ENCODE assay signal across 17 cellular contexts in genomic region chr7:105196473-105196872, GRCh38.
"Had no signal": no experiment of that assay in that cellular context is flagged by ENCODE, and none has a peak within 500 bp of the region (broad histone marks: within the 10 kb centered on the region; RNA-seq: fewer than 3 reads in every experiment).

No MANE protein-coding gene starts in this region.

- H3K27ac ChIP-seq: ascending aorta, epithelial cell of prostate, lower lobe of right lung, tibial nerve, vagina, WERI-Rb-1 had no signal

- H3K36me3 ChIP-seq: vagina, WERI-Rb-1 had no signal

- H3K4me3 Mint-ChIP-seq: activated naive CD4-positive, alpha-beta T cell treated with anti-CD3 and anti-CD28 coated beads, Interleukin-2, amount 50 U/mL, for 24 hours; activated T-cell treated with anti-CD3 and anti-CD28 coated beads, Interleukin-2, amount 50 U/mL, for 72 hours; endodermal cell; natural killer cell treated with Interleukin-12 subunit alpha and Interleukin-12 subunit beta and Interleukin-15 and Interleukin-18, amount 100 ng/mL, for 72 hours had no signal

- H3K27me3 Mint-ChIP-seq: activated naive CD4-positive, alpha-beta T cell treated with anti-CD3 and anti-CD28 coated beads, Interleukin-2, amount 50 U/mL, for 24 hours; natural killer cell treated with Interleukin-12 subunit alpha and Interleukin-12 subunit beta and Interleukin-15 and Interleukin-18, amount 100 ng/mL, for 72 hours had no signal

- H3K4me1 ChIP-seq: ascending aorta, lower lobe of right lung had no signal

- ATAC-seq: activated T-cell treated with anti-CD3 and anti-CD28 coated beads, Interleukin-2, amount 50 U/mL, for 72 hours; lower lobe of right lung; natural killer cell treated with Interleukin-12 subunit alpha and Interleukin-12 subunit beta and Interleukin-15 and Interleukin-18, amount 100 ng/mL, for 72 hours; stimulated activated naive CD8-positive, alpha-beta T cell treated with anti-CD3 and anti-CD28 coated beads, Interleukin-15, Interleukin-2, amounts not matched to agents 100 U/mL and 50 U/mL, for 24 hours had no signal

- FAIRE-seq: colon had no signal

- H3K4me3 ChIP-seq: ascending aorta, dorsolateral prefrontal cortex, lower lobe of right lung, tibial nerve, vagina had no signal

- H3K27me3 ChIP-seq: ascending aorta, dorsolateral prefrontal cortex, tibial nerve, vagina had no signal

- H3K9me3 ChIP-seq: ascending aorta, lower lobe of right lung, tibial nerve, vagina had no signal

- H3K9me3 Mint-ChIP-seq: activated naive CD4-positive, alpha-beta T cell treated with anti-CD3 and anti-CD28 coated beads, Interleukin-2, amount 50 U/mL, for 24 hours; activated T-cell treated with anti-CD3 and anti-CD28 coated beads, Interleukin-2, amount 50 U/mL, for 72 hours; endodermal cell; natural killer cell treated with Interleukin-12 subunit alpha and Interleukin-12 subunit beta and Interleukin-15 and Interleukin-18, amount 100 ng/mL, for 72 hours had no signal

- DNase-seq: activated CD4-positive, alpha-beta T cell treated with anti-CD3 and anti-CD28 coated beads, Interleukin-2, amount 50 U/mL, for 4 hours; activated effector memory CD4-positive, alpha-beta T cell treated with anti-CD3 and anti-CD28 coated beads, Interleukin-2, amount 50 U/mL, for 16 hours; activated T-cell treated with anti-CD3 and anti-CD28 coated beads, Interleukin-2, amount 50 U/mL, for 72 hours; dorsolateral prefrontal cortex; endodermal cell; lower lobe of right lung; stimulated activated naive CD8-positive, alpha-beta T cell treated with anti-CD3 and anti-CD28 coated beads, Interleukin-15, Interleukin-2, amounts not matched to agents 100 U/mL and 50 U/mL, for 24 hours; substantia nigra; SW 1271; WERI-Rb-1 had no signal

- H3K27ac Mint-ChIP-seq: activated naive CD4-positive, alpha-beta T cell treated with anti-CD3 and anti-CD28 coated beads, Interleukin-2, amount 50 U/mL, for 24 hours; activated T-cell treated with anti-CD3 and anti-CD28 coated beads, Interleukin-2, amount 50 U/mL, for 72 hours; endodermal cell had no signal
